In the genomic region with DNA sequence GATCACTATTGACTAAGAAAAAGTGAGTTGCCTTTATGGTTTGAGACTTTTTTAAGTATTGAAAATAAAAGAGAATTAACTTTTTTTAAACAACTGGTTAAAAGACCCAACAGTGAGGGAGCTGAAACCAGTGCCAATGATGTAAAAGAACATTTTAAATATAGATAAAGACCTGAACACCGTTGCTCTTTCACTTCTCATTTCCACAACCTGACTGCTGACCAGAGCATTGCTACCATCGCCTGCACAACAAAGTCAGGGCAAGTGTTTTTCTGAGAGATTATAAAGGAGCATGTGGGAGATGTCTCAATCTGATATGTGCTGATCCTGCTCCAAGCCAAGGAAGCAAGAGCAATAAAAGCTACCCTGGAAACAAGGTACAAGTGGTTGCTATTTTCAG, we compare ENCODE assay signal across 9 cellular contexts. TPM values are rescaled to one million over a fixed set of nuclear protein-coding genes. Genes with fewer than 3 reads are reported as not detected.
DNase-seq lines count a peak whose midpoint lies in the region; ATAC-seq, FAIRE-seq and TF ChIP-seq lines count a peak whose summit lies in the region.
"Had no signal": no experiment of that assay in that cellular context is flagged by ENCODE, and none has a peak within 500 bp of the region (broad histone marks: within the 10 kb centered on the region; RNA-seq: fewer than 3 reads in every experiment).

No MANE protein-coding gene starts in this region.

- no peak overlapping the region for H3K4me3 ChIP-seq in K562
- H3K4me3 ChIP-seq: skin epidermis had no signal

- BruUV-seq in K562 (replicated peaks; lab: Mats Ljungman, UMichigan), result no TSS peak

- FAIRE-seq in K562 (lab: Jason Lieb, UNC), result no peak

- ATAC-seq in GM18867 (IDR thresholded peaks at IDR 0.05; ENCODE audit: unreplicated experiment) (peak; percentile 94), GM21529 (IDR thresholded peaks at IDR 0.05; ENCODE audit: unreplicated experiment) (peak; percentile 89), HG03175 (IDR thresholded peaks at IDR 0.05; ENCODE audit: unreplicated experiment) (peak; percentile 88), K562 (peak; percentile 78)

- DNase-seq in K562 (ENCODE audit: extremely low read depth in 1 of 4, low spot score in 3 of 4) (peak in 2 of 4 experiments; percentile 35 to 59), NCI-H1105 treated with DMSO at 0.1 percent for 48 hours (lab: John Stamatoyannopoulos, UW) (no peak), NCI-H1048 (lab: John Stamatoyannopoulos, UW) (no peak), NCI-H187 (lab: John Stamatoyannopoulos, UW) (no peak)
- DNase-seq in stimulated activated naive CD4-positive, alpha-beta T cell (lab: John Stamatoyannopoulos, UW), result no peak

- 5% methylated on average over 2 of the region's 2 CpGs for WGBS in K562 (ENCODE audit: insufficient coverage, low coverage, missing lambda C conversion rate)

- TF ChIP-seq POLR2A in K562 (conservative IDR thresholded peaks at IDR 0.05), result no peak

- no peak for TF ChIP-seq EP300 in K562 (IDR thresholded peaks at IDR 0.05; ENCODE audit: low read length)

- TF ChIP-seq CTCF in K562 (IDR thresholded peaks at IDR 0.05 in 2 of 3, conservative IDR thresholded peaks at IDR 0.05 in 1 of 3; ENCODE audit: insufficient read depth in 2 of 3, low read depth in 1 of 3, low read length in 3 of 3), result no peak

- no peaks in the 10 kb centered on the region for H3K9me1 ChIP-seq in K562 (ENCODE audit: control insufficient read depth, insufficient read depth, low read length)

- no peaks in the 10 kb centered on the region for H4K20me1 ChIP-seq in K562 (replicated peaks; ENCODE audit: control insufficient read depth, insufficient read depth, low read length)

- H3K79me2 ChIP-seq in K562 (ENCODE audit: control insufficient read depth, insufficient read depth, low read length), result no peaks in the 10 kb centered on the region

- CTCF ChIA-PET in K562 (lab: Yijun Ruan, JAX; ENCODE audit: low intra/inter-chr PET ratio), result no interaction called here

- intact Hi-C loops in K562 (cut with micrococcal nuclease), result no loop called here

- no peak overlapping the region for H3K4me2 ChIP-seq in K562 (ENCODE audit: insufficient read depth, low read length)

- H3K4me1 ChIP-seq in K562 (replicated peaks in 1 of 2; ENCODE audit: control insufficient read depth in 2 of 2, insufficient read depth in 2 of 2, low read length in 2 of 2), result peaks cover 0 to 28% of the 10 kb centered on the region in 2 experiments; a peak in 3 of 5 replicates

- in situ Hi-C loops in K562 (cut with MboI), result no loop called here

- no peaks in the 10 kb centered on the region for H3K9me3 ChIP-seq in K562 (replicated peaks; ENCODE audit: control insufficient read depth, insufficient read depth, low read depth, low read length)

- no peak overlapping the region for H3K9ac ChIP-seq in K562 (ENCODE audit: insufficient read depth in 1 of 2, low read depth in 2 of 2, low read length in 2 of 2)

- 0 out of 3 replicates have a peak, but pooled peaks cover 3% of the 10 kb centered on the region for H3K36me3 ChIP-seq in K562 (ENCODE audit: control insufficient read depth, insufficient read depth, low read length)

- H3K27me3 ChIP-seq in K562 (ENCODE audit: control insufficient read depth in 2 of 2, insufficient read depth in 2 of 2, low read length in 2 of 2), result no peaks in the 10 kb centered on the region

- POLR2A ChIA-PET in K562 (lab: Yijun Ruan, JAX), result interaction anchor here (0.7 to 1.0 kb wide), 4 partner anchors 43 to 407 kb away, joined by 3 read pairs; no protein-coding TSS in a partner anchor

- TF ChIP-seq RAD21 in K562 (CRISPR knock-in tag; conservative IDR thresholded peaks at IDR 0.05 in 1 of 2, IDR thresholded peaks at IDR 0.05 in 1 of 2), result 0 out of 4 replicates have a peak, but pooled peaks of 1 of the 2 experiments have one; percentile 6

- no peak overlapping the region for H3K27ac ChIP-seq in K562 (ENCODE audit: extremely low read depth, low read depth, low read length)
- H3K27ac ChIP-seq: skin epidermis had no signal

- no peak overlapping the region for H2AFZ ChIP-seq in K562 (ENCODE audit: low read depth, low read length)

TF ChIP-seq in K562, 482 proteins besides CTCF, POLR2A, EP300 and RAD21 (continues in another document):
- TF ChIP-seq ZNF133 (CRISPR knock-in tag; IDR thresholded peaks at IDR 0.05), result no peak
- TF ChIP-seq, protein P1, sequence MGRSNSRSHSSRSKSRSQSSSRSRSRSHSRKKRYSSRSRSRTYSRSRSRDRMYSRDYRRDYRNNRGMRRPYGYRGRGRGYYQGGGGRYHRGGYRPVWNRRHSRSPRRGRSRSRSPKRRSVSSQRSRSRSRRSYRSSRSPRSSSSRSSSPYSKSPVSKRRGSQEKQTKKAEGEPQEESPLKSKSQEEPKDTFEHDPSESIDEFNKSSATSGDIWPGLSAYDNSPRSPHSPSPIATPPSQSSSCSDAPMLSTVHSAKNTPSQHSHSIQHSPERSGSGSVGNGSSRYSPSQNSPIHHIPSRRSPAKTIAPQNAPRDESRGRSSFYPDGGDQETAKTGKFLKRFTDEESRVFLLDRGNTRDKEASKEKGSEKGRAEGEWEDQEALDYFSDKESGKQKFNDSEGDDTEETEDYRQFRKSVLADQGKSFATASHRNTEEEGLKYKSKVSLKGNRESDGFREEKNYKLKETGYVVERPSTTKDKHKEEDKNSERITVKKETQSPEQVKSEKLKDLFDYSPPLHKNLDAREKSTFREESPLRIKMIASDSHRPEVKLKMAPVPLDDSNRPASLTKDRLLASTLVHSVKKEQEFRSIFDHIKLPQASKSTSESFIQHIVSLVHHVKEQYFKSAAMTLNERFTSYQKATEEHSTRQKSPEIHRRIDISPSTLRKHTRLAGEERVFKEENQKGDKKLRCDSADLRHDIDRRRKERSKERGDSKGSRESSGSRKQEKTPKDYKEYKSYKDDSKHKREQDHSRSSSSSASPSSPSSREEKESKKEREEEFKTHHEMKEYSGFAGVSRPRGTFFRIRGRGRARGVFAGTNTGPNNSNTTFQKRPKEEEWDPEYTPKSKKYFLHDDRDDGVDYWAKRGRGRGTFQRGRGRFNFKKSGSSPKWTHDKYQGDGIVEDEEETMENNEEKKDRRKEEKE (IDR thresholded peaks at IDR 0.05; ENCODE audit: borderline replicate concordance in 1 of 2, control insufficient read depth in 1 of 2, low read depth in 2 of 2, low read length in 1 of 2), result no peak
- no peak for TF ChIP-seq ZNF316 (IDR thresholded peaks at IDR 0.05)
- TF ChIP-seq, protein P2, sequence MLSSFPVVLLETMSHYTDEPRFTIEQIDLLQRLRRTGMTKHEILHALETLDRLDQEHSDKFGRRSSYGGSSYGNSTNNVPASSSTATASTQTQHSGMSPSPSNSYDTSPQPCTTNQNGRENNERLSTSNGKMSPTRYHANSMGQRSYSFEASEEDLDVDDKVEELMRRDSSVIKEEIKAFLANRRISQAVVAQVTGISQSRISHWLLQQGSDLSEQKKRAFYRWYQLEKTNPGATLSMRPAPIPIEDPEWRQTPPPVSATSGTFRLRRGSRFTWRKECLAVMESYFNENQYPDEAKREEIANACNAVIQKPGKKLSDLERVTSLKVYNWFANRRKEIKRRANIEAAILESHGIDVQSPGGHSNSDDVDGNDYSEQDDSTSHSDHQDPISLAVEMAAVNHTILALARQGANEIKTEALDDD (IDR thresholded peaks at IDR 0.05), result no peak
- no peak for TF ChIP-seq MAFK (IDR thresholded peaks at IDR 0.05; ENCODE audit: low read length)
- no peak for TF ChIP-seq MEF2A (IDR thresholded peaks at IDR 0.05; ENCODE audit: control insufficient read depth, low read depth, low read length)
- no peak for TF ChIP-seq CBFB (CRISPR knock-in tag; IDR thresholded peaks at IDR 0.05)
- TF ChIP-seq CREM (IDR thresholded peaks at IDR 0.05; ENCODE audit: low read depth), result no peak
- TF ChIP-seq ZNF584 (CRISPR knock-in tag; IDR thresholded peaks at IDR 0.05; ENCODE audit: low read depth), result no peak
- TF ChIP-seq DPF2 (IDR thresholded peaks at IDR 0.05), result 0 out of 2 replicates have a peak, but pooled peaks have one; percentile 45
- TF ChIP-seq ELF4 (CRISPR knock-in tag; IDR thresholded peaks at IDR 0.05), result no peak
- TF ChIP-seq BRD9 (IDR thresholded peaks at IDR 0.05; ENCODE audit: low read depth, partially characterized antibody), result no peak
- TF ChIP-seq TBP (optimal IDR thresholded peaks at IDR 0.05; ENCODE audit: low read depth, low read length), result no peak
- TF ChIP-seq, protein P3, sequence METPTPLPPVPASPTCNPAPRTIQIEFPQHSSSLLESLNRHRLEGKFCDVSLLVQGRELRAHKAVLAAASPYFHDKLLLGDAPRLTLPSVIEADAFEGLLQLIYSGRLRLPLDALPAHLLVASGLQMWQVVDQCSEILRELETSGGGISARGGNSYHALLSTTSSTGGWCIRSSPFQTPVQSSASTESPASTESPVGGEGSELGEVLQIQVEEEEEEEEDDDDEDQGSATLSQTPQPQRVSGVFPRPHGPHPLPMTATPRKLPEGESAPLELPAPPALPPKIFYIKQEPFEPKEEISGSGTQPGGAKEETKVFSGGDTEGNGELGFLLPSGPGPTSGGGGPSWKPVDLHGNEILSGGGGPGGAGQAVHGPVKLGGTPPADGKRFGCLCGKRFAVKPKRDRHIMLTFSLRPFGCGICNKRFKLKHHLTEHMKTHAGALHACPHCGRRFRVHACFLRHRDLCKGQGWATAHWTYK (CRISPR knock-in tag; IDR thresholded peaks at IDR 0.05), result no peak
- TF ChIP-seq ZNF586 (CRISPR knock-in tag; conservative IDR thresholded peaks at IDR 0.05), result no peak
- no peak for TF ChIP-seq MIER1 (IDR thresholded peaks at IDR 0.05; ENCODE audit: low read depth)
- TF ChIP-seq NFE2 (IDR thresholded peaks at IDR 0.05; ENCODE audit: low read depth), result no peak
- TF ChIP-seq ZBTB17 (CRISPR knock-in tag; IDR thresholded peaks at IDR 0.05), result no peak

RNA-seq across cellular contexts. Expression of a gene that starts 34.7 kb away (rescaled TPM):
- 70.2 and 124 TPM in 2 replicates for total RNA-seq in K562 (2011; cell fraction: chromatin; rRNA removed; ENCODE audit: low replicate concordance)
- 46.2 and 55.4 TPM in 2 replicates for total RNA-seq in K562 (2011; cell fraction: nucleolus; rRNA removed)
- 77.4 and 131 TPM in 2 replicates for total RNA-seq in K562 (2011; cell fraction: nucleoplasm; rRNA removed)
- total RNA-seq in K562 (2014; rRNA removed) (46.1 and 46.8 TPM in 2 replicates), K562 (2014; rRNA removed; fragmentation: Illumina TruSeq; extraction: Trizol) (59.6 and 62.0 TPM in 2 replicates), K562 (2015; rRNA removed; fragmentation: Illumina TruSeq; extraction: Trizol) (46.1 and 61.3 TPM in 2 replicates), K562 (2021) (45.2 and 53.0 TPM in 2 replicates)
- polyA plus RNA-seq in K562 (2011; rRNA removed) (21.7 and 29.7 TPM in 2 replicates), K562 (2014; fragmentation: Illumina TruSeq; extraction: Trizol) (37.3 and 39.6 TPM in 2 replicates), K562 (2014; fragmentation: Nextera tagmentation; extraction: Ambion mirVana) (100 to 1,000 TPM; 112 to 116 TPM), K562 (2014; rRNA removed) (33.7 and 35.1 TPM in 2 replicates)
- 9.1 and 17.4 TPM in 2 replicates for polyA plus RNA-seq in K562 (2011; cell fraction: cytosol; rRNA removed)
- polyA plus RNA-seq in K562 (2011; cell fraction: nucleus; rRNA removed), result 33.0 and 40.5 TPM in 2 replicates
- 37.8 and 45.1 TPM in 2 replicates for polyA plus RNA-seq in K562 (2012)
- 63.6 and 70.2 TPM in 2 replicates for polyA minus RNA-seq in K562 (2011; rRNA and poly(A)+ RNA removed)
- 6.2 and 12.0 TPM in 2 replicates for polyA minus RNA-seq in K562 (2011; cell fraction: cytosol; rRNA and poly(A)+ RNA removed)
- polyA minus RNA-seq in K562 (2011; cell fraction: nucleus; rRNA and poly(A)+ RNA removed), result 137 and 151 TPM in 2 replicates
